ENCODE assay signal across 2 cellular contexts in the genomic region with DNA sequence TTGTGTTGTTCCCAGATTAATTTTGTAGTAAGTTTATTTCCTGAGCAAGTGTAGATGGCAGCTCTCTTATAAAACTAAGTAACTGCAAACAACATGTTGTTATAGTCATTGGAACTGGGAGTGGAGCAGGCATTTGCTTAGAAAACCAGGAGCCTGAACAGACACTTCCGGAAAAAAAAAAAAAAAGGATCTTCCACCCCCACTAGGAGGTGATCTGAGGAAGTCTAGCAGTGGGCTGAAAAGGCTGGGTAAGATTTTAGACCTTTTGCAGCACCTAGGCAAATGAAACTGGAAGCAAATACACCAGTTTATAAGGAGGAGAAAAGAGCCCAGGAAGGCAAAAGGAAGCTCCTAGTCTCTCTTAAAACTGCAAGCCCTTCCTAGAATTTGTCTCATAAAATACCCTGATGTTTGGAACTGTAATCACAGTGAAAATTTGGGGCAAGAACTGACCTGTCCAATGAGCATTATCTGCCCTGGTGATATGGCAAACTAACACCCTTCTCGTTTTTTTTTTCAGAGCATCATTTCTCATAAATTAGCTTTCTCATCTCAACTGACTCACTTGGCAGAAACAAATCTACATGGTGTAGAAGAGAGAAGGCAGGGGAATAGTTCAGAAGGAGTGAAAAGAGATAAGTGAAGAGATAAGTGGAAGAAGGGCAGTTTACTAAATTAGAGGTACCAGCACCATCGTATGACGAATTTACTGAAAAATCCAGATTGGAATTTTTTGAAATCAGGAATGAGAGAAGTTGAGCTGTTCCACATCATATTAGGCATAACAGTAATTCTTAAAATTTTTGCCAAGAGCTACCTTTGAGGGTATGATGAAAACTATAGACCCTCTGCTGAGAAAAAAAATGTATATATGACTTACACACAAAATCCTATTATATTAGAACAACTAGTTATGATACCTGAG.
TF ChIP-seq lines count a peak whose summit lies in the region.

No MANE protein-coding gene starts in this region.

TF ChIP-seq in H1, 55 proteins besides CTCF, POLR2A, EP300 and RAD21 (continues in another document):
- TF ChIP-seq, protein P1, sequence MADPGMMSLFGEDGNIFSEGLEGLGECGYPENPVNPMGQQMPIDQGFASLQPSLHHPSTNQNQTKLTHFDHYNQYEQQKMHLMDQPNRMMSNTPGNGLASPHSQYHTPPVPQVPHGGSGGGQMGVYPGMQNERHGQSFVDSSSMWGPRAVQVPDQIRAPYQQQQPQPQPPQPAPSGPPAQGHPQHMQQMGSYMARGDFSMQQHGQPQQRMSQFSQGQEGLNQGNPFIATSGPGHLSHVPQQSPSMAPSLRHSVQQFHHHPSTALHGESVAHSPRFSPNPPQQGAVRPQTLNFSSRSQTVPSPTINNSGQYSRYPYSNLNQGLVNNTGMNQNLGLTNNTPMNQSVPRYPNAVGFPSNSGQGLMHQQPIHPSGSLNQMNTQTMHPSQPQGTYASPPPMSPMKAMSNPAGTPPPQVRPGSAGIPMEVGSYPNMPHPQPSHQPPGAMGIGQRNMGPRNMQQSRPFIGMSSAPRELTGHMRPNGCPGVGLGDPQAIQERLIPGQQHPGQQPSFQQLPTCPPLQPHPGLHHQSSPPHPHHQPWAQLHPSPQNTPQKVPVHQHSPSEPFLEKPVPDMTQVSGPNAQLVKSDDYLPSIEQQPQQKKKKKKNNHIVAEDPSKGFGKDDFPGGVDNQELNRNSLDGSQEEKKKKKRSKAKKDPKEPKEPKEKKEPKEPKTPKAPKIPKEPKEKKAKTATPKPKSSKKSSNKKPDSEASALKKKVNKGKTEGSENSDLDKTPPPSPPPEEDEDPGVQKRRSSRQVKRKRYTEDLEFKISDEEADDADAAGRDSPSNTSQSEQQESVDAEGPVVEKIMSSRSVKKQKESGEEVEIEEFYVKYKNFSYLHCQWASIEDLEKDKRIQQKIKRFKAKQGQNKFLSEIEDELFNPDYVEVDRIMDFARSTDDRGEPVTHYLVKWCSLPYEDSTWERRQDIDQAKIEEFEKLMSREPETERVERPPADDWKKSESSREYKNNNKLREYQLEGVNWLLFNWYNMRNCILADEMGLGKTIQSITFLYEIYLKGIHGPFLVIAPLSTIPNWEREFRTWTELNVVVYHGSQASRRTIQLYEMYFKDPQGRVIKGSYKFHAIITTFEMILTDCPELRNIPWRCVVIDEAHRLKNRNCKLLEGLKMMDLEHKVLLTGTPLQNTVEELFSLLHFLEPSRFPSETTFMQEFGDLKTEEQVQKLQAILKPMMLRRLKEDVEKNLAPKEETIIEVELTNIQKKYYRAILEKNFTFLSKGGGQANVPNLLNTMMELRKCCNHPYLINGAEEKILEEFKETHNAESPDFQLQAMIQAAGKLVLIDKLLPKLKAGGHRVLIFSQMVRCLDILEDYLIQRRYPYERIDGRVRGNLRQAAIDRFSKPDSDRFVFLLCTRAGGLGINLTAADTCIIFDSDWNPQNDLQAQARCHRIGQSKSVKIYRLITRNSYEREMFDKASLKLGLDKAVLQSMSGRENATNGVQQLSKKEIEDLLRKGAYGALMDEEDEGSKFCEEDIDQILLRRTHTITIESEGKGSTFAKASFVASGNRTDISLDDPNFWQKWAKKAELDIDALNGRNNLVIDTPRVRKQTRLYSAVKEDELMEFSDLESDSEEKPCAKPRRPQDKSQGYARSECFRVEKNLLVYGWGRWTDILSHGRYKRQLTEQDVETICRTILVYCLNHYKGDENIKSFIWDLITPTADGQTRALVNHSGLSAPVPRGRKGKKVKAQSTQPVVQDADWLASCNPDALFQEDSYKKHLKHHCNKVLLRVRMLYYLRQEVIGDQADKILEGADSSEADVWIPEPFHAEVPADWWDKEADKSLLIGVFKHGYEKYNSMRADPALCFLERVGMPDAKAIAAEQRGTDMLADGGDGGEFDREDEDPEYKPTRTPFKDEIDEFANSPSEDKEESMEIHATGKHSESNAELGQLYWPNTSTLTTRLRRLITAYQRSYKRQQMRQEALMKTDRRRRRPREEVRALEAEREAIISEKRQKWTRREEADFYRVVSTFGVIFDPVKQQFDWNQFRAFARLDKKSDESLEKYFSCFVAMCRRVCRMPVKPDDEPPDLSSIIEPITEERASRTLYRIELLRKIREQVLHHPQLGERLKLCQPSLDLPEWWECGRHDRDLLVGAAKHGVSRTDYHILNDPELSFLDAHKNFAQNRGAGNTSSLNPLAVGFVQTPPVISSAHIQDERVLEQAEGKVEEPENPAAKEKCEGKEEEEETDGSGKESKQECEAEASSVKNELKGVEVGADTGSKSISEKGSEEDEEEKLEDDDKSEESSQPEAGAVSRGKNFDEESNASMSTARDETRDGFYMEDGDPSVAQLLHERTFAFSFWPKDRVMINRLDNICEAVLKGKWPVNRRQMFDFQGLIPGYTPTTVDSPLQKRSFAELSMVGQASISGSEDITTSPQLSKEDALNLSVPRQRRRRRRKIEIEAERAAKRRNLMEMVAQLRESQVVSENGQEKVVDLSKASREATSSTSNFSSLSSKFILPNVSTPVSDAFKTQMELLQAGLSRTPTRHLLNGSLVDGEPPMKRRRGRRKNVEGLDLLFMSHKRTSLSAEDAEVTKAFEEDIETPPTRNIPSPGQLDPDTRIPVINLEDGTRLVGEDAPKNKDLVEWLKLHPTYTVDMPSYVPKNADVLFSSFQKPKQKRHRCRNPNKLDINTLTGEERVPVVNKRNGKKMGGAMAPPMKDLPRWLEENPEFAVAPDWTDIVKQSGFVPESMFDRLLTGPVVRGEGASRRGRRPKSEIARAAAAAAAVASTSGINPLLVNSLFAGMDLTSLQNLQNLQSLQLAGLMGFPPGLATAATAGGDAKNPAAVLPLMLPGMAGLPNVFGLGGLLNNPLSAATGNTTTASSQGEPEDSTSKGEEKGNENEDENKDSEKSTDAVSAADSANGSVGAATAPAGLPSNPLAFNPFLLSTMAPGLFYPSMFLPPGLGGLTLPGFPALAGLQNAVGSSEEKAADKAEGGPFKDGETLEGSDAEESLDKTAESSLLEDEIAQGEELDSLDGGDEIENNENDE (IDR thresholded peaks at IDR 0.05; ENCODE audit: insufficient replicate concordance, low read length) = no peak
- TF ChIP-seq GTF2F1 (IDR thresholded peaks at IDR 0.05; ENCODE audit: borderline replicate concordance, low read depth, low read length) (no peak), BCL11A (IDR thresholded peaks at IDR 0.05; ENCODE audit: low read depth in 2 of 2, low read length in 2 of 2) (no peak), TEAD4 (IDR thresholded peaks at IDR 0.05; ENCODE audit: low read depth, low read length) (no peak), FOSL1 (IDR thresholded peaks at IDR 0.05; ENCODE audit: insufficient read depth, low read depth, low read length) (no peak), CTBP2 (IDR thresholded peaks at IDR 0.05; ENCODE audit: borderline replicate concordance, insufficient read depth, insufficient read length, low read length) (no peak), SIRT6 (IDR thresholded peaks at IDR 0.05; ENCODE audit: low read length) (no peak), CBX8 (IDR thresholded peaks at IDR 0.05; ENCODE audit: borderline replicate concordance, low read depth, low read length) (no peak), SRF (IDR thresholded peaks at IDR 0.05; ENCODE audit: low read depth, low read length) (no peak), POU5F1 (IDR thresholded peaks at IDR 0.05; ENCODE audit: low read depth, low read length) (no peak), ASH2L (IDR thresholded peaks at IDR 0.05; ENCODE audit: low read length) (no peak), SP4 (IDR thresholded peaks at IDR 0.05; ENCODE audit: low read length) (no peak), TBP (IDR thresholded peaks at IDR 0.05; ENCODE audit: low read depth, low read length) (no peak), SIN3A (conservative IDR thresholded peaks at IDR 0.05 in 1 of 2, IDR thresholded peaks at IDR 0.05 in 1 of 2; ENCODE audit: low read depth in 1 of 2, low read length in 2 of 2) (no peak)
- TF ChIP-seq, protein P2, sequence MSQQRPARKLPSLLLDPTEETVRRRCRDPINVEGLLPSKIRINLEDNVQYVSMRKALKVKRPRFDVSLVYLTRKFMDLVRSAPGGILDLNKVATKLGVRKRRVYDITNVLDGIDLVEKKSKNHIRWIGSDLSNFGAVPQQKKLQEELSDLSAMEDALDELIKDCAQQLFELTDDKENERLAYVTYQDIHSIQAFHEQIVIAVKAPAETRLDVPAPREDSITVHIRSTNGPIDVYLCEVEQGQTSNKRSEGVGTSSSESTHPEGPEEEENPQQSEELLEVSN (IDR thresholded peaks at IDR 0.05) = no peak

TF ChIP-seq in GM12891, 5 proteins besides CTCF, POLR2A, EP300 and RAD21:
- no peak for TF ChIP-seq POLR2AphosphoS5 (IDR thresholded peaks at IDR 0.05; ENCODE audit: low read depth, low read length)
- no peak for TF ChIP-seq TAF1 (IDR thresholded peaks at IDR 0.05; ENCODE audit: low read depth, low read length)
- TF ChIP-seq PAX5 (IDR thresholded peaks at IDR 0.05; ENCODE audit: insufficient read depth, low read length, severe bottlenecking) = no peak
- no peak for TF ChIP-seq POU2F2 (IDR thresholded peaks at IDR 0.05; ENCODE audit: low read depth, low read length)
- no peak for TF ChIP-seq SPI1 (IDR thresholded peaks at IDR 0.05; ENCODE audit: low read depth, low read length)
